8 cellular contexts compared by ENCODE assay signal in the genomic region with DNA sequence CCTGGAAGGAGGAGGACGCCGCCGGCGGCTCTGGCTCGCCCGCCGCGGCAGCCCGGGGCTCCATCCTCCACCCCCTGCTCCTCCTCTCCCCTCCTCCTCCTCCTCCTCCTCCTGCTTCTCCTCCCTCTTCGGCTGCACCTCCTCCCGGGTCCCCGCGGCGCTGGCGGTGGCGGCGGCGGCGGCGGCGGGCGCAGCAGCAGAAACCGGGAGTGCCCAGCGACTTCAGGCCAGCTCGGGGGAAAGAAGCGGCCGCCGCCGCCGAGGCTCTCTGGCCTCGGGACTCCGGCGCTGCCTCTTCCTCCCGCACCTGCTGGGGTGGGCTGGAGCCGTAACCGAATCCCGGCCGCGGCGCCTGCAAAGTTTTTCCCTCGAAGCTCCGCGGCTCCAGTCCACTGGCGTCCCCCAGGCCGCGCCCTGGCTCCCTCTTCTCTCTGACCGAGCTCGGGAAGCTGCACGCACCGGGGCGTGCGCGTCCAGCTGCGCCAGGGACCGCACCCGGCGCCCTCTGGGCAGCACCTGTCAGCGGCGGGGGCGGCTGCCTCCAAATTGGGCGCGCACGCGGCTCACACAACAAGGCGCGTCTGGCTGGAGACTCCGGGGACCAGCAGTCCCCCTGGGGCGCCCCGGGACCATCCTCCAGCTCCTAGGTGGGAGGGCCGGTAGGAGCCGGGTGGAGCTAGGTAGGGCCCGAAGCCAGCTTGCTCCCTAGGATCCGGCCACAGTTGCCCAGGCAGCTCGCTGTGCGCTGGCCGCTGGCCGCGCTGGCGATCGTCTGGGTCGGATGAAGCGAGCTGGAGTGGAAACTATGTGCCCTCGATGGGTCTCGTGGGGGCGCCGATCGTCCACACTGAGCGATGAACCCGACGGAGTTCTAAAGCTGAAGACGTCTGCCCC. TPM values are rescaled to one million over a fixed set of nuclear protein-coding genes. Genes with fewer than 3 reads are reported as not detected.
DNase-seq lines count a peak whose midpoint lies in the region; ATAC-seq and TF ChIP-seq lines count a peak whose summit lies in the region.

A gene (minus strand): TSS at position 583 of the 894 bp plus-strand sequence.

- H3K4me3 Mint-ChIP-seq in stimulated activated naive CD8-positive, alpha-beta T cell treated with anti-CD3 and anti-CD28 coated beads, Interleukin-15, amount 100 ng/mL, for 72 hours, result peak within 1 kb of the TSS; percentile 67 to 78

- in situ Hi-C loops in GM13977 (cut with MboI; ENCODE audit: low pct_unique_long_range_greater_than_20kb, low sequenced_read_pairs, unreplicated experiment), result no loop called here

- H3K27ac ChIP-seq in AG04450 (ENCODE audit: low read depth, low read length), result no peak within 1 kb of the TSS
- no peak within 1 kb of the TSS for H3K27ac ChIP-seq in RWPE1
- H3K27ac ChIP-seq in cingulate gyrus (ENCODE audit: low read depth, low read length), result peak within 1 kb of the TSS; percentile 7
- H3K27ac ChIP-seq in left lung, result no peak within 1 kb of the TSS

- intact Hi-C loops in left lung (cut with DNase I), result no loop called here

- H3K27me3 Mint-ChIP-seq in stimulated activated naive CD8-positive, alpha-beta T cell treated with anti-CD3 and anti-CD28 coated beads, Interleukin-15, amount 100 ng/mL, for 72 hours, result peaks cover 68% of the 10 kb centered on the region

- peaks cover 32% of the 10 kb centered on the region for H3K27me3 ChIP-seq in AG04450 (ENCODE audit: control insufficient read depth, insufficient read depth, low read length)
- peaks cover 60 to 89% of the 10 kb centered on the region in 2 donors for H3K27me3 ChIP-seq in left lung

- H3K4me1 Mint-ChIP-seq in stimulated activated naive CD8-positive, alpha-beta T cell treated with anti-CD3 and anti-CD28 coated beads, Interleukin-15, amount 100 ng/mL, for 72 hours, result peaks cover 15% of the 10 kb centered on the region

- H3K9me3 Mint-ChIP-seq in stimulated activated naive CD8-positive, alpha-beta T cell treated with anti-CD3 and anti-CD28 coated beads, Interleukin-15, amount 100 ng/mL, for 72 hours, result no peaks in the 10 kb centered on the region

- POLR2A ChIA-PET in AG04450 (lab: Yijun Ruan, JAX) (no interaction called here), RWPE1 (lab: Yijun Ruan, JAX; ENCODE audit: low non-redundant PET) (no interaction called here)

- peaks cover 10 to 24% of the 10 kb centered on the region in 2 donors for H3K4me1 ChIP-seq in left lung

- CTCF ChIA-PET in AG04450 (lab: Charles Lee), result interaction anchor here (0.6 to 1.3 kb wide), 4 partner anchors 9 to 465 kb away, joined by 3 to 5 read pairs (median 3); no protein-coding TSS in a partner anchor
- CTCF ChIA-PET in RWPE1 (lab: Yijun Ruan, JAX), result interaction anchor here (0.5 to 1.5 kb wide), 2 partner anchors 224 to 316 kb away, joined by 3 read pairs; no protein-coding TSS in a partner anchor

- H3K36me3 ChIP-seq in left lung, result no peaks in the 10 kb centered on the region

- no peaks in the 10 kb centered on the region; the same call in 1 of the 2 replicates for H3K9me3 ChIP-seq in AG04450 (ENCODE audit: control insufficient read depth, insufficient read depth, low read length)
- no peaks in the 10 kb centered on the region for H3K9me3 ChIP-seq in left lung

- peak; percentile 44 for ATAC-seq in HG03175 (IDR thresholded peaks at IDR 0.05; ENCODE audit: unreplicated experiment)
- peak; percentile 81 for ATAC-seq in left lung
- ATAC-seq in stimulated activated naive CD8-positive, alpha-beta T cell treated with anti-CD3 and anti-CD28 coated beads, Interleukin-15, amount 100 ng/mL, for 72 hours, result peak; percentile 50

- no peak for TF ChIP-seq CTCF in AG04450 (IDR thresholded peaks at IDR 0.05; ENCODE audit: low read depth, low read length)
- no peak for TF ChIP-seq CTCF in GM13977 (IDR thresholded peaks at IDR 0.05; ENCODE audit: extremely low read depth, insufficient read depth, missing control alignments)
- no peak for TF ChIP-seq CTCF in RWPE1 (conservative IDR thresholded peaks at IDR 0.05; ENCODE audit: low read depth)
- TF ChIP-seq CTCF in left lung (IDR thresholded peaks at IDR 0.05), result no peak

- DNase-seq in AG04450 (ENCODE audit: low read depth, low spot score) (no peak), GM13977 (ENCODE audit: low spot score) (peak; percentile 51), RWPE1 (ENCODE audit: low spot score) (peak; percentile 23), left lung (peak; percentile 42 to 86)
- DNase-seq in stimulated activated naive CD8-positive, alpha-beta T cell treated with anti-CD3 and anti-CD28 coated beads, Interleukin-15, amount 100 ng/mL, for 72 hours, result peak in 1 of 2 donors; percentile 20
- no peak for DNase-seq in effector CD4-positive, alpha-beta T cell

- peak within 1 kb of the TSS; percentile 50 for H3K4me3 ChIP-seq in AG04450 (ENCODE audit: low read depth, low read length)
- H3K4me3 ChIP-seq in left lung, result peak within 1 kb of the TSS; percentile 47 to 58

- no peak within 1 kb of the TSS for H3K27ac Mint-ChIP-seq in stimulated activated naive CD8-positive, alpha-beta T cell treated with anti-CD3 and anti-CD28 coated beads, Interleukin-15, amount 100 ng/mL, for 72 hours

RNA-seq across cellular contexts. Expression of the gene that starts here (rescaled TPM):
- polyA plus RNA-seq in AG04450 (2011; rRNA removed), result 0.61 and 0.66 TPM in 2 replicates
- polyA minus RNA-seq in AG04450 (2011; rRNA and poly(A)+ RNA removed), result 1.1 and 1.4 TPM in 2 replicates
- total RNA-seq in left lung, result 10 to 100 TPM; 20.0 to 55.1 TPM

Comparison
In these comparisons a context has a peak if more than half of its experiments do, and no peak if none do; other contexts are left out.
1. DNase-seq: peak in GM13977 (single experiment), RWPE1 (single experiment) and left lung (2 of 2); none in AG04450 (single experiment) and effector CD4-positive, alpha-beta T cell (single experiment).
2. Peak in every context shown above with its lines, with median percentiles within 50 percentile points of each other: ATAC-seq.